20 cellular contexts compared by ENCODE assay signal in the genomic region with DNA sequence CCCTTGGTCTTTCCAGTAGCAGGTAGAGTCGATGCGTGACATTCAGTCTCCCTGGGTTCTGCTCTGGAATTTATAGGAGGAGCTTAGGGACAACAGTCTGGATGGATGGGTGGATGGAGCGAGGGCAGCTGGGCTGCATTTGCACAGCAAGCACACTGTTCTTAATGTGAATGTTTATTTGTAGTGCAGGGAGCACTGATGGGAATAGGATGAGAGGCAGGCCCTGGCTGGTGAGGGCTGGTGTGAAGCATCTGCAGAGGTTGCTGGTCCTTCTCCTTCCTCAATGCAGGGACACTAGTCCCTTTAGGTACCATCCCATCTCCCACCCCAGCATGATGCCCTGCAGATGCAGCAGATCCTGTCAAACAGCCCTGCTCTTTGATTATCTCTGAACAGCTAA.
"Had no signal": no experiment of that assay in that cellular context is flagged by ENCODE, and none has a peak within 500 bp of the region (broad histone marks: within the 10 kb centered on the region; RNA-seq: fewer than 3 reads in every experiment).

No MANE protein-coding gene starts in this region.

- H3K9me3 Mint-ChIP-seq: type B pancreatic cell had no signal

- H3K9ac ChIP-seq: parathyroid adenoma had no signal

- H2AFZ ChIP-seq: parathyroid adenoma had no signal

- H3K4me1 ChIP-seq: heart left ventricle, parathyroid adenoma, psoas muscle, right lobe of liver, suprapubic skin, thyroid gland, uterus had no signal

- H3K27ac Mint-ChIP-seq: naive thymus-derived CD8-positive, alpha-beta T cell; stimulated activated effector memory CD8-positive, alpha-beta T cell treated with anti-CD3 and anti-CD28 coated beads, Interleukin-12 subunit alpha, Interleukin-12 subunit beta, amount 100 ng/mL, for 72 hours; type B pancreatic cell had no signal

- H3K27ac ChIP-seq: heart left ventricle, parathyroid adenoma, psoas muscle, right lobe of liver, suprapubic skin, thyroid gland, uterus had no signal

- H3K9me3 ChIP-seq: mucosa of descending colon, psoas muscle, right lobe of liver, suprapubic skin, thyroid gland, uterus had no signal

- H3K79me2 ChIP-seq: parathyroid adenoma had no signal

- H3K27me3 ChIP-seq: heart left ventricle, right lobe of liver, suprapubic skin, thyroid gland, uterus had no signal

- H3K4me3 Mint-ChIP-seq: naive thymus-derived CD8-positive, alpha-beta T cell; stimulated activated effector memory CD8-positive, alpha-beta T cell treated with anti-CD3 and anti-CD28 coated beads, Interleukin-12 subunit alpha, Interleukin-12 subunit beta, amount 100 ng/mL, for 72 hours; type B pancreatic cell had no signal

- DNase-seq: effector CD8-positive, alpha-beta T cell; foreskin melanocyte; heart left ventricle; hippocampal formation; kidney glomerular epithelial cell; mucosa of descending colon; naive thymus-derived CD8-positive, alpha-beta T cell; occipital lobe; psoas muscle; retina; right lobe of liver; stimulated activated CD4-positive, alpha-beta T cell treated with anti-CD3 and anti-CD28 coated beads, Interleukin-4, amount 100 ng/mL, for 1 hour; stimulated activated CD8-positive, alpha-beta memory T cell treated with anti-CD3 and anti-CD28 coated beads, Interleukin-4, amount 100 ng/mL, for 48 hours; stimulated activated naive CD8-positive, alpha-beta T cell treated with anti-CD3 and anti-CD28 coated beads, Interleukin-15, Interleukin-2, amounts not matched to agents 100 U/mL and 50 U/mL, for 24 hours; thyroid gland; uterus had no signal

- H3K36me3 ChIP-seq: heart left ventricle, right lobe of liver, suprapubic skin, thyroid gland, uterus had no signal

- H3K36me3 Mint-ChIP-seq: naive thymus-derived CD8-positive, alpha-beta T cell; stimulated activated effector memory CD8-positive, alpha-beta T cell treated with anti-CD3 and anti-CD28 coated beads, Interleukin-12 subunit alpha, Interleukin-12 subunit beta, amount 100 ng/mL, for 72 hours had no signal

- H3K4me3 ChIP-seq: heart left ventricle, mucosa of descending colon, psoas muscle, right lobe of liver, suprapubic skin, thyroid gland, uterus had no signal

- H3K4me1 Mint-ChIP-seq: naive thymus-derived CD8-positive, alpha-beta T cell; stimulated activated effector memory CD8-positive, alpha-beta T cell treated with anti-CD3 and anti-CD28 coated beads, Interleukin-12 subunit alpha, Interleukin-12 subunit beta, amount 100 ng/mL, for 72 hours had no signal
